15 cellular contexts compared by ENCODE assay signal in the genomic region with DNA sequence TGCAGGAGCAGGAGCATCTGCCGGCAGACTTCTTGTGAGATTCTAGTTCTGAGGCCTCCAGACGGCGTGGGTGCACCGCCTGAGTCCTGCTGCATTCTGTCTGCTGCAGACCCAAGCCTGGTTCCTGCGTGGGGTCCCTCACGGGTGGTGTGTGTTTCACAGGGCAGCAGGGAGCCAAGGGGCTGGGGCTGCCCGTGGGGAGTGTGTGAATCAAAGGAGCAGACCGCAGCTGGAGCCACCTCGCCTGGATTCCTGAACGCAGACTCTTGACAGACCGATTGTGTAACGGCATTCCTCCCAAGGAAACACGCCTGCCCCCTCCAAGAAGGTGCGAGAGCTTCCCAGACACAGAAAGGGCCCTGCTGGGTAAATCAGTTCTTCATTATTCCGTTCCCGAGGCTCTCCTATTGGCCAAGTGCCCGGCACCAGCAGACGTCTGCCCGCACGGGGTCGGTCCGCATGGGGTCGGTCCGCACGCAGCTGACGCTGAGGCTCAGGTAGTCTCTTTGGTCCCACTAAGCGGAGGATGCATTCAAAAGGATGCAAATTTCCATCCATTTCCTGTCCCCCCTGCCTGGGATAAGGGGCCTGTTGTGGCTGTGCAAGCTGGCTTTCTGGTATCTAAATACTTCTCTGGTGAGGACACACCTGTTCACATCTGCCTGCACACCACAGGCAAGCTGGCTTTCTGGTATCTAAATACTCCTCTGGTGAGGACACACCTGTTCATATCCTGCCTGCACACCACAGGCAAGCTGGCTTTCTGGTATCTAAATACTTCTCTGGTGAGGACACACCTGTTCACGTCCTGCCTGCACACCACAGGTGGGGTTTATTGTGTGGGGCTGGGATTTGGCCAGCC. TPM values are rescaled to one million over a fixed set of nuclear protein-coding genes. Genes with fewer than 3 reads are reported as not detected.
DNase-seq lines count a peak whose midpoint lies in the region; ATAC-seq and TF ChIP-seq lines count a peak whose summit lies in the region.
"Had no signal": no experiment of that assay in that cellular context is flagged by ENCODE, and none has a peak within 500 bp of the region (broad histone marks: within the 10 kb centered on the region; RNA-seq: fewer than 3 reads in every experiment).

No MANE protein-coding gene starts in this region.

- ATAC-seq in body of pancreas, result no peak
- peak; percentile 67 for ATAC-seq in left colon

- DNase-seq in DMS153 (lab: John Stamatoyannopoulos, UW) (peak; percentile 36), DMS153 treated with DMSO at 0.1 percent for 48 hours (lab: John Stamatoyannopoulos, UW; ENCODE audit: unreplicated experiment) (no peak), body of pancreas (no peak), left colon (peak in 1 of 2 donors; percentile 26), thyroid gland (peak; percentile 11 to 28), OCI-M2 (lab: John Stamatoyannopoulos, UW; ENCODE audit: unreplicated experiment) (no peak), GM20000 (ENCODE audit: low spot score) (no peak), epidermal melanocyte (ENCODE audit: insufficient read length, low spot score) (no peak)
- DNase-seq: left ventricle myocardium inferior, NCI-H1092, WERI-Rb-1 had no signal

- TF ChIP-seq CTCF in body of pancreas (IDR thresholded peaks at IDR 0.05) (no peak), thyroid gland (IDR thresholded peaks at IDR 0.05) (no peak), GM20000 (IDR thresholded peaks at IDR 0.05; ENCODE audit: extremely low read depth, missing control alignments) (no peak)

- TF ChIP-seq POLR2A in body of pancreas (IDR thresholded peaks at IDR 0.05) (no peak), thyroid gland (IDR thresholded peaks at IDR 0.05) (no peak)

- no peaks in the 10 kb centered on the region for H3K27me3 ChIP-seq in body of pancreas
- no peaks in the 10 kb centered on the region for H3K27me3 ChIP-seq in thyroid gland

- H3K4me1 ChIP-seq in body of pancreas, result peaks cover 20% of the 10 kb centered on the region
- no peaks in the 10 kb centered on the region for H3K4me1 ChIP-seq in thyroid gland
- H3K4me1 ChIP-seq: esophagus muscularis mucosa had no signal

- H3K36me3 ChIP-seq in body of pancreas (replicated peaks in 1 of 2; ENCODE audit: insufficient read depth in 1 of 2, low read depth in 2 of 2) (no peaks in the 10 kb centered on the region), thyroid gland (no peaks in the 10 kb centered on the region)
- H3K36me3 ChIP-seq: cardiac muscle cell, esophagus muscularis mucosa, left ventricle myocardium inferior, WERI-Rb-1 had no signal

- no peaks in the 10 kb centered on the region for H3K9me3 ChIP-seq in body of pancreas
- H3K9me3 ChIP-seq in thyroid gland, result no peaks in the 10 kb centered on the region

- intact Hi-C loops in body of pancreas (cut with DNase I), result no loop called here
- intact Hi-C loops in left colon (cut with DNase I, micrococcal nuclease), result no loop called here
- intact Hi-C loops in thyroid gland (cut with DNase I), result no loop called here

- 71 to 85% methylated on average over 21 to 28 of the region's 28 CpGs for WGBS in body of pancreas, 2 donors
- WGBS in thyroid gland, 2 donors, result 47 to 71% methylated on average over 16 to 22 of the region's 28 CpGs

- peak overlapping the region; percentile 50 to 87 (median 80) for H3K27ac ChIP-seq in body of pancreas
- no peak overlapping the region for H3K27ac ChIP-seq in thyroid gland
- H3K27ac ChIP-seq: 22Rv1, cardiac muscle cell, esophagus muscularis mucosa, left ventricle myocardium inferior, WERI-Rb-1 had no signal

- H3K4me3 ChIP-seq in body of pancreas (no peak overlapping the region), thyroid gland (replicated peaks in 1 of 3) (no peak overlapping the region)
- H3K4me3 ChIP-seq: cardiac muscle cell, esophagus muscularis mucosa, left ventricle myocardium inferior had no signal

RNA-seq across cellular contexts. Expression of a gene that starts 44.1 kb away (rescaled TPM):
- total RNA-seq in body of pancreas, result 1 to 10 TPM; 2.3 to 7.0 TPM
- total RNA-seq in left colon, result 1 to 10 TPM; 3.8 to 8.0 TPM
- total RNA-seq in thyroid gland, result 1 to 10 TPM in 1 of 4 donors, under 1 TPM in 2, not detected in 1; 0.42 to 2.6 (median 0.68) TPM
- total RNA-seq: esophagus muscularis mucosa, left ventricle myocardium inferior, SK-MEL-5 had no signal

Comparison
In these comparisons a context has a peak if more than half of its experiments do, and no peak if none do; other contexts are left out.
1. DNase-seq: peak in DMS153 (single experiment) and thyroid gland (2 of 2); none in DMS153 treated with DMSO at 0.1 percent for 48 hours (single experiment), body of pancreas (0 of 4), OCI-M2 (single experiment), GM20000 (single experiment) and epidermal melanocyte (single experiment).
2. H3K27ac ChIP-seq: peak in body of pancreas (4 of 4); none in thyroid gland (0 of 3).